Comparison of ENCODE assay signal across 8 cellular contexts in genomic region chr1:94755675-94756074, GRCh38.
DNase-seq lines count a peak whose midpoint lies in the region; ATAC-seq and TF ChIP-seq lines count a peak whose summit lies in the region.

No MANE protein-coding gene starts in this region.

- TF ChIP-seq CTCF in CD14-positive monocyte (IDR thresholded peaks at IDR 0.05) (no peak), endodermal cell (conservative IDR thresholded peaks at IDR 0.05) (no peak), nephron progenitor cell (IDR thresholded peaks at IDR 0.05) (no peak), GM13976 (IDR thresholded peaks at IDR 0.05; ENCODE audit: borderline replicate concordance, control extremely low read depth, extremely low read depth, insufficient read depth, missing control alignments) (no peak)

- H3K27ac Mint-ChIP-seq in CD14-positive monocyte (peak overlapping the region; percentile 62 to 89 (median 72)), endodermal cell (peak overlapping the region; percentile 81), nephron progenitor cell (peak overlapping the region; percentile 39)

- in situ Hi-C loops in GM13976 (cut with MboI; ENCODE audit: low sequenced_read_pairs, unreplicated experiment), result no loop called here

- peaks cover 0 to 4% (median 0%) of the 10 kb centered on the region in 7 donors for H3K9me3 Mint-ChIP-seq in CD14-positive monocyte
- peaks cover 8% of the 10 kb centered on the region for H3K9me3 Mint-ChIP-seq in endodermal cell
- H3K9me3 Mint-ChIP-seq in nephron progenitor cell, result peaks cover 28% of the 10 kb centered on the region

- H3K4me3 Mint-ChIP-seq in CD14-positive monocyte, result peak overlapping the region in 1 of 2 donors; percentile 42
- H3K4me3 Mint-ChIP-seq in endodermal cell, result no peak overlapping the region
- H3K4me3 Mint-ChIP-seq in nephron progenitor cell, result no peak overlapping the region

- H3K36me3 ChIP-seq in endodermal cell (ENCODE audit: control insufficient read depth, insufficient read depth, low read length), result no peaks in the 10 kb centered on the region

- WGBS in endodermal cell (ENCODE audit: insufficient coverage in 1 of 2, insufficient read length in 1 of 2), 2 experiments, result 91 to 94% methylated on average over 5 to 7 of the region's 7 CpGs

- H3K36me3 Mint-ChIP-seq in CD14-positive monocyte (no peaks in the 10 kb centered on the region), endodermal cell (ENCODE audit: low read depth) (no peaks in the 10 kb centered on the region), nephron progenitor cell (ENCODE audit: low read depth) (peaks cover 5% of the 10 kb centered on the region)

- H3K4me1 ChIP-seq in endodermal cell (ENCODE audit: control insufficient read depth, insufficient read depth, low read length), result peaks cover 11% of the 10 kb centered on the region

- H3K9me3 ChIP-seq in endodermal cell (ENCODE audit: control insufficient read depth, low read length), result peaks cover 5% of the 10 kb centered on the region

- peaks cover 21% of the 10 kb centered on the region for H3K4me1 Mint-ChIP-seq in CD14-positive monocyte
- H3K4me1 Mint-ChIP-seq in endodermal cell, result peaks cover 38% of the 10 kb centered on the region
- H3K4me1 Mint-ChIP-seq in nephron progenitor cell, result peaks cover 44% of the 10 kb centered on the region

- DNase-seq in CD14-positive monocyte (ENCODE audit: low spot score) (peak; percentile 57), NAMALWA (ENCODE audit: low spot score) (peak; percentile 6), endodermal cell (no peak), nephron progenitor cell (no peak), GM13976 (ENCODE audit: low spot score) (no peak), midbrain (lab: John Stamatoyannopoulos, UW) (no peak)

- intact Hi-C loops in CD14-positive monocyte (cut with micrococcal nuclease), result loop anchor here in 1 of 2 donors (5.0 kb wide), 1 partner anchor 37 kb away; no protein-coding TSS in a partner anchor

- no peak overlapping the region for H3K9ac ChIP-seq in endodermal cell (ENCODE audit: extremely low read depth, low read length, poor library complexity, severe bottlenecking)

- no peak overlapping the region for H3K27ac ChIP-seq in endodermal cell (ENCODE audit: low read depth, low read length)

- peaks cover 0 to 1% (median 0%) of the 10 kb centered on the region in 3 donors for H3K27me3 Mint-ChIP-seq in CD14-positive monocyte (ENCODE audit: low read depth in 3 of 3)
- H3K27me3 Mint-ChIP-seq in endodermal cell (ENCODE audit: insufficient read depth), result no peaks in the 10 kb centered on the region
- H3K27me3 Mint-ChIP-seq in nephron progenitor cell (ENCODE audit: low read depth, poor library complexity), result no peaks in the 10 kb centered on the region

- no peaks in the 10 kb centered on the region for H3K27me3 ChIP-seq in endodermal cell (ENCODE audit: control insufficient read depth, insufficient read depth, low read length, poor library complexity, severe bottlenecking)

- peak overlapping the region; percentile 40 for H3K4me3 ChIP-seq in endodermal cell (ENCODE audit: low read length)

- ATAC-seq in GM21619 (IDR thresholded peaks at IDR 0.05; ENCODE audit: unreplicated experiment) (no peak), GM19351 (IDR thresholded peaks at IDR 0.05; ENCODE audit: unreplicated experiment) (no peak)

Comparison
In these comparisons a context has a peak if more than half of its experiments do, and no peak if none do; other contexts are left out.
1. DNase-seq: peak in CD14-positive monocyte (single experiment) and NAMALWA (single experiment); none in endodermal cell (single experiment), nephron progenitor cell (single experiment), GM13976 (single experiment) and midbrain (single experiment).
2. Peak in every context shown above with its lines, with median percentiles within 50 percentile points of each other: H3K27ac Mint-ChIP-seq.